9 cellular contexts compared by ENCODE assay signal in genomic region chr12:122028601-122029560, GRCh38. TPM values are rescaled to one million over a fixed set of nuclear protein-coding genes. Genes with fewer than 3 reads are reported as not detected.
A peak's percentile ranks its signal among the peaks of the same experiment; 100 is the strongest.
DNase-seq lines count a peak whose midpoint lies in the region; ATAC-seq and TF ChIP-seq lines count a peak whose summit lies in the region.
"Had no signal": no experiment of that assay in that cellular context is flagged by ENCODE, and none has a peak within 500 bp of the region (broad histone marks: within the 10 kb centered on the region; RNA-seq: fewer than 3 reads in every experiment).

No MANE protein-coding gene starts in this region.

- no peaks in the 10 kb centered on the region for H3K27me3 ChIP-seq in left ventricle myocardium inferior (ENCODE audit: low read depth)

- H3K4me1 ChIP-seq in left ventricle myocardium inferior, result peaks cover 59% of the 10 kb centered on the region

- TF ChIP-seq CTCF in left ventricle myocardium inferior (IDR thresholded peaks at IDR 0.05; ENCODE audit: borderline replicate concordance), result no peak

- ATAC-seq in stimulated activated naive CD8-positive, alpha-beta T cell treated with anti-CD3 and anti-CD28 coated beads, Interleukin-15, Interleukin-2, amounts not matched to agents 100 U/mL and 50 U/mL, for 24 hours, result peak; percentile 77
- ATAC-seq in HG02852 (IDR thresholded peaks at IDR 0.05; ENCODE audit: unreplicated experiment) (no peak), GM21526 (IDR thresholded peaks at IDR 0.05; ENCODE audit: low FRiP score, unreplicated experiment) (no peak)

- peak overlapping the region; percentile 82 for H3K27ac ChIP-seq in left ventricle myocardium inferior (replicated peaks)

- intact Hi-C loops in left ventricle myocardium inferior (cut with micrococcal nuclease), result no loop called here

- H3K4me3 ChIP-seq in left ventricle myocardium inferior, result no peak overlapping the region

- DNase-seq in activated gamma-delta T cell treated with Interleukin-2 at 50 U/mL for 16 hours (peak; percentile 21), activated gamma-delta T cell (lab: John Stamatoyannopoulos, UW) (no peak), NCI-H774 (lab: John Stamatoyannopoulos, UW) (peak; percentile 29), left ventricle myocardium inferior (no peak), CD1c-positive myeloid dendritic cell (ENCODE audit: extremely low spot score) (no peak)
- DNase-seq in stimulated activated naive CD8-positive, alpha-beta T cell treated with anti-CD3 and anti-CD28 coated beads, Interleukin-15, Interleukin-2, amounts not matched to agents 100 U/mL and 50 U/mL, for 24 hours, result peak; percentile 61
- DNase-seq: activated CD4-positive, CD25-positive, alpha-beta regulatory T cell treated with anti-CD3 and anti-CD28 coated beads, Interleukin-2, amount 50 U/mL, for 72 hours had no signal

- H3K36me3 ChIP-seq in left ventricle myocardium inferior, result no peaks in the 10 kb centered on the region

- H3K9me3 ChIP-seq in left ventricle myocardium inferior (replicated peaks), result no peaks in the 10 kb centered on the region

RNA-seq across cellular contexts. Expression of gene BCL7A, which starts 7.2 kb away (rescaled TPM):
- total RNA-seq in left ventricle myocardium inferior, result 11.2 TPM

RNA-seq across cellular contexts. Expression of gene MLXIP, which starts 49.7 kb away (rescaled TPM):
- 16.7 TPM for total RNA-seq in left ventricle myocardium inferior

Comparison
In these comparisons a context has a peak if more than half of its experiments do, and no peak if none do; other contexts are left out.
1. DNase-seq: peak in activated gamma-delta T cell treated with Interleukin-2 at 50 U/mL for 16 hours (single experiment), NCI-H774 (single experiment) and stimulated activated naive CD8-positive, alpha-beta T cell treated with anti-CD3 and anti-CD28 coated beads, Interleukin-15, Interleukin-2, amounts not matched to agents 100 U/mL and 50 U/mL, for 24 hours (single experiment); none in activated gamma-delta T cell (single experiment), left ventricle myocardium inferior (single experiment) and CD1c-positive myeloid dendritic cell (single experiment).